In the genomic region with DNA sequence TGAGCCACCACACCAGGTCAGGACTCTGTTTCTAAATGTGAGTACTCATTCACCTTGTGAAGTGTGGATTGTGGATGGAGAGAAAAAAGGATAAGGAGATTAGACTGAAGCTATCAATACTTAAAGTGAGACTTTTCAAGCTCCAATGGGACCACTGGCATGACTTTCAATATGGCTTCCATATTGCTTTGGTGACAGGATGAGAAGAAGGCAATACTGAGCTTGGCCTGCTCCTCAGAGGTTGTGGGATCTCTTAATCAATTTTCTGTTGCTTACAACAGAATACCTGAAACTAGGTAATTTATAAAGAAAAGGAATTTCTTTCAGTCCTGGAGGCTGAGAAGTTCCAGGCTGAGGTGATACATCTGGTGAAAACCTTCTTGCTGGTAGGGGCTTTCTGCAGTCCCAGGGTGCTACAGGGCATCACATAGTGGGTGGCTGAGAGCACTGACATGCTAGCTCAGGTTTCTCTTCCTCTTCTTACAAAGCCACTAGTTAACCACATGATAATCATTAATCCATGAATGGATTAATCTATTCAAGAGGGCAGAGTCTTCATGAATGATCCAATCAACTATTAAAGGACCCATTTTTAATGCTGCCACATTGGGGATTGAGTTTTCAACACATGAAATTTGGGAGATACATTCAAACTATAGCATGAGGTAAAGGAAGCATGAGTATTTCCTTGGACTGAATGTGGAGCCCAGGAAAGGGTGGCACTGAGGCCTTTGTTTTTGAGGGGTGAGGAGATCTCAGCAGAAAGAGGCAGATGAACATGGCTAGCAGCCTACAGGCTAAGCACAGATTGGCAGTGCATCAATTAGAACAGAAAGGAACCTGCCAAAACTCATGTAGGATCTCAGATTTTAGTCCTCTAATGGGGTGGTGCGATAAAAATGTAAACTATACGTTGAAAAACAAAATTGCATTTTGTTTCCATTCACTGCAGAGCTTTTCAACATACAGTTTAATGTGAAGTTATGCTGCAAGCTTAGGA, we compare ENCODE assay signal across 13 cellular contexts.
DNase-seq lines count a peak whose midpoint lies in the region; ATAC-seq lines count a peak whose summit lies in the region.
"Had no signal": no experiment of that assay in that cellular context is flagged by ENCODE, and none has a peak within 500 bp of the region (broad histone marks: within the 10 kb centered on the region; RNA-seq: fewer than 3 reads in every experiment).

No MANE protein-coding gene starts in this region.

- ATAC-seq in GM18502 (IDR thresholded peaks at IDR 0.05; ENCODE audit: poor library complexity, unreplicated experiment) (peak; percentile 98), GM19467 (IDR thresholded peaks at IDR 0.05; ENCODE audit: unreplicated experiment) (peak; percentile 97), HG02885 (IDR thresholded peaks at IDR 0.05; ENCODE audit: poor library complexity, unreplicated experiment) (peak; percentile 94), HG03521 (IDR thresholded peaks at IDR 0.05; ENCODE audit: unreplicated experiment) (peak; percentile 98)
- ATAC-seq: natural killer cell treated with Interleukin-12 subunit alpha and Interleukin-12 subunit beta and Interleukin-15 and Interleukin-18, amount 100 ng/mL, for 72 hours had no signal

- DNase-seq in iPS-NIHi7 (ENCODE audit: extremely low spot score) (no peak), 8988T (no peak), germinal center (ENCODE audit: low spot score) (no peak)
- no peak for DNase-seq in activated CD4-positive, alpha-beta T cell treated with anti-CD3 and anti-CD28 coated beads, Interleukin-2, amount 50 U/mL, for 1 hour
- DNase-seq: activated CD4-positive, CD25-positive, alpha-beta regulatory T cell; activated gamma-delta T cell treated with Interleukin-2 at 50 U/mL for 16 hours; spleen; stimulated activated CD8-positive, alpha-beta memory T cell treated with anti-CD3 and anti-CD28 coated beads, Interleukin-4, amount 100 ng/mL, for 48 hours had no signal
